29 cellular contexts compared by ENCODE assay signal in genomic region chr1:247376659-247377058, GRCh38. TPM values are rescaled to one million over a fixed set of nuclear protein-coding genes. Genes with fewer than 3 reads are reported as not detected.
DNase-seq lines count a peak whose midpoint lies in the region; ATAC-seq and TF ChIP-seq lines count a peak whose summit lies in the region.
"Had no signal": no experiment of that assay in that cellular context is flagged by ENCODE, and none has a peak within 500 bp of the region (broad histone marks: within the 10 kb centered on the region; RNA-seq: fewer than 3 reads in every experiment).

No MANE protein-coding gene starts in this region.

- DNase-seq in DMS 273 (lab: John Stamatoyannopoulos, UW; ENCODE audit: unreplicated experiment) (peak; percentile 35), DMS 273 treated with DMSO at 0.1 percent for 48 hours (lab: John Stamatoyannopoulos, UW) (no peak), iPS-NIHi11 (ENCODE audit: low spot score) (peak; percentile 52), SK-N-SH (no peak), body of pancreas (no peak)
- DNase-seq in stimulated activated effector memory CD8-positive, alpha-beta T cell treated with anti-CD3 and anti-CD28 coated beads, Interleukin-12 subunit alpha, Interleukin-12 subunit beta, amount 100 ng/mL, for 72 hours (ENCODE audit: low spot score in 2 of 2), result no peak
- DNase-seq: activated CD4-positive, alpha-beta memory T cell treated with anti-CD3 and anti-CD28 coated beads for 36 hours; activated CD8-positive, alpha-beta memory T cell treated with anti-CD3 and anti-CD28 coated beads, Interleukin-2, amount 50 U/mL, for 48 hours; CD4-positive, alpha-beta T cell; cerebellar nuclear complex; DMS53; erythroblast; GF-D8; GM23248; heart right ventricle; Karpas-422; NCI-H1694 treated with DMSO at 0.1 percent for 48 hours; NCI-H2227 treated with DMSO at 0.1 percent for 48 hours; NCI-H748 treated with DMSO at 0.1 percent for 48 hours; occipital lobe; stimulated activated CD8-positive, alpha-beta memory T cell treated with anti-CD3 and anti-CD28 coated beads, Interleukin-4, amount 100 ng/mL, for 48 hours; T1000 had no signal

- no peaks in the 10 kb centered on the region for H3K36me3 Mint-ChIP-seq in stimulated activated effector memory CD8-positive, alpha-beta T cell treated with anti-CD3 and anti-CD28 coated beads, Interleukin-12 subunit alpha, Interleukin-12 subunit beta, amount 100 ng/mL, for 72 hours
- H3K36me3 Mint-ChIP-seq: activated CD4-positive, alpha-beta memory T cell treated with anti-CD3 and anti-CD28 coated beads for 36 hours had no signal

- no peak overlapping the region for H2AFZ ChIP-seq in SK-N-SH (ENCODE audit: low read depth)
- H2AFZ ChIP-seq: GM23248 had no signal

- TF ChIP-seq CTCF in SK-N-SH (IDR thresholded peaks at IDR 0.05) (no peak), body of pancreas (IDR thresholded peaks at IDR 0.05) (no peak)

- H3K4me2 ChIP-seq in SK-N-SH, result no peak overlapping the region

- no peak overlapping the region for H3K9ac ChIP-seq in SK-N-SH
- H3K9ac ChIP-seq: GM23248 had no signal

- peak overlapping the region; percentile 34 for H3K27ac Mint-ChIP-seq in stimulated activated effector memory CD8-positive, alpha-beta T cell treated with anti-CD3 and anti-CD28 coated beads, Interleukin-12 subunit alpha, Interleukin-12 subunit beta, amount 100 ng/mL, for 72 hours
- H3K27ac Mint-ChIP-seq: activated CD4-positive, alpha-beta memory T cell treated with anti-CD3 and anti-CD28 coated beads for 36 hours; activated naive CD8-positive, alpha-beta T cell; activated T-helper 2 cell treated with anti-CD3 and anti-CD28 coated beads, Interferon-gamma antibody, Interleukin-2, Interleukin-4, amounts not matched to agents 10 μg/mL and 5 μg/mL and 100 μg/mL, durations not matched to agents 14 hours and 24 hours and 36 hours; CD4-positive, alpha-beta T cell had no signal

- WGBS in ectodermal cell, 2 experiments, result 8% methylated on average over 7 of the region's 7 CpGs
- WGBS in SK-N-SH (ENCODE audit: low lambda C conversion rate), result 31% methylated on average over 7 of the region's 7 CpGs
- 38 to 39% methylated on average over 7 of the region's 7 CpGs for WGBS in body of pancreas, 2 donors

- POLR2A ChIA-PET in SK-N-SH (lab: Yijun Ruan, JAX), result no interaction called here

- CTCF ChIA-PET in SK-N-SH (lab: Yijun Ruan, JAX), result interaction anchor here (1.4 kb wide), 1 partner anchor 13 kb away, joined by 4 read pairs; no protein-coding TSS in a partner anchor

- H3K9me2 ChIP-seq in SK-N-SH, result no peaks in the 10 kb centered on the region

- H3K79me2 ChIP-seq in SK-N-SH (ENCODE audit: insufficient read depth), result no peaks in the 10 kb centered on the region

- ATAC-seq in stimulated activated effector memory CD8-positive, alpha-beta T cell treated with anti-CD3 and anti-CD28 coated beads, Interleukin-12 subunit alpha, Interleukin-12 subunit beta, amount 100 ng/mL, for 72 hours, result no peak
- no peak for ATAC-seq in GM21825 (IDR thresholded peaks at IDR 0.05; ENCODE audit: unreplicated experiment)
- no peak for ATAC-seq in body of pancreas
- ATAC-seq: heart right ventricle had no signal

- H4K20me1 ChIP-seq in SK-N-SH (ENCODE audit: insufficient read depth), result no peaks in the 10 kb centered on the region

- no peak overlapping the region for H3K4me3 Mint-ChIP-seq in stimulated activated effector memory CD8-positive, alpha-beta T cell treated with anti-CD3 and anti-CD28 coated beads, Interleukin-12 subunit alpha, Interleukin-12 subunit beta, amount 100 ng/mL, for 72 hours
- H3K4me3 Mint-ChIP-seq: activated CD4-positive, alpha-beta memory T cell treated with anti-CD3 and anti-CD28 coated beads for 36 hours; activated naive CD8-positive, alpha-beta T cell; CD4-positive, alpha-beta T cell had no signal

- no peak overlapping the region for H3K4me3 ChIP-seq in ectodermal cell (ENCODE audit: insufficient read depth, low read depth, low read length)
- no peak overlapping the region for H3K4me3 ChIP-seq in SK-N-SH (ENCODE audit: low read depth in 2 of 2, low read length in 1 of 2)
- no peak overlapping the region for H3K4me3 ChIP-seq in body of pancreas
- H3K4me3 ChIP-seq: ascending aorta, GM23248, heart right ventricle, tibial nerve had no signal

- H3K4me1 Mint-ChIP-seq in stimulated activated effector memory CD8-positive, alpha-beta T cell treated with anti-CD3 and anti-CD28 coated beads, Interleukin-12 subunit alpha, Interleukin-12 subunit beta, amount 100 ng/mL, for 72 hours, result no peaks in the 10 kb centered on the region

- intact Hi-C loops in body of pancreas (cut with DNase I), result no loop called here

- H3K36me3 ChIP-seq in ectodermal cell (ENCODE audit: control insufficient read depth, insufficient read depth, low read length) (no peaks in the 10 kb centered on the region), SK-N-SH (replicated peaks in 1 of 2; ENCODE audit: control insufficient read depth in 1 of 2, insufficient read depth in 2 of 2, low read length in 1 of 2) (no peaks in the 10 kb centered on the region), body of pancreas (replicated peaks in 1 of 2; ENCODE audit: insufficient read depth in 1 of 2, low read depth in 2 of 2) (no peaks in the 10 kb centered on the region)
- H3K36me3 ChIP-seq: ascending aorta, heart right ventricle, tibial nerve had no signal

- H3K27ac ChIP-seq in ectodermal cell (ENCODE audit: insufficient read depth, low read depth, low read length, poor library complexity, severe bottlenecking) (peak overlapping the region; percentile 74), SK-N-SH (ENCODE audit: low read depth in 2 of 2, low read length in 1 of 2) (no peak overlapping the region), body of pancreas (no peak overlapping the region)
- H3K27ac ChIP-seq: 22Rv1, ascending aorta, GM23248, heart right ventricle, tibial nerve had no signal

- no peak for TF ChIP-seq POLR2A in body of pancreas (IDR thresholded peaks at IDR 0.05)

- no peaks in the 10 kb centered on the region for H3K9me3 ChIP-seq in ectodermal cell (ENCODE audit: control insufficient read depth, low read length)
- H3K9me3 ChIP-seq in SK-N-SH, result no peaks in the 10 kb centered on the region
- H3K9me3 ChIP-seq in body of pancreas, result no peaks in the 10 kb centered on the region
- H3K9me3 ChIP-seq: ascending aorta, tibial nerve had no signal

- no peaks in the 10 kb centered on the region for H3K9me3 Mint-ChIP-seq in stimulated activated effector memory CD8-positive, alpha-beta T cell treated with anti-CD3 and anti-CD28 coated beads, Interleukin-12 subunit alpha, Interleukin-12 subunit beta, amount 100 ng/mL, for 72 hours
- H3K9me3 Mint-ChIP-seq: activated T-helper 2 cell treated with anti-CD3 and anti-CD28 coated beads, Interferon-gamma antibody, Interleukin-2, Interleukin-4, amounts not matched to agents 10 μg/mL and 5 μg/mL and 100 μg/mL, durations not matched to agents 14 hours and 24 hours and 36 hours had no signal

- H3K4me1 ChIP-seq in ectodermal cell (ENCODE audit: control insufficient read depth, insufficient read depth, low read length), result peaks cover 22% of the 10 kb centered on the region
- no peaks in the 10 kb centered on the region; a peak in 1 of 4 replicates for H3K4me1 ChIP-seq in SK-N-SH (ENCODE audit: control insufficient read depth in 1 of 2, insufficient read depth in 2 of 2, low read depth in 1 of 2, low read length in 1 of 2)
- H3K4me1 ChIP-seq in body of pancreas, result no peaks in the 10 kb centered on the region
- H3K4me1 ChIP-seq: ascending aorta had no signal

- TF ChIP-seq RAD21 in SK-N-SH (IDR thresholded peaks at IDR 0.05; ENCODE audit: low read length), result no peak

- no peak for TF ChIP-seq EP300 in SK-N-SH (IDR thresholded peaks at IDR 0.05; ENCODE audit: borderline replicate concordance in 1 of 2, low read depth in 1 of 2, low read length in 1 of 2)

- no peaks in the 10 kb centered on the region for H3F3A ChIP-seq in SK-N-SH (replicated peaks; ENCODE audit: insufficient read depth)

- H3K27me3 ChIP-seq in ectodermal cell (ENCODE audit: control insufficient read depth, insufficient read depth, low read length, poor library complexity, severe bottlenecking) (no peaks in the 10 kb centered on the region), SK-N-SH (ENCODE audit: insufficient read depth) (no peaks in the 10 kb centered on the region), body of pancreas (peaks cover 0 to 4% of the 10 kb centered on the region in 2 donors)
- H3K27me3 ChIP-seq: ascending aorta, tibial nerve had no signal

TF ChIP-seq in SK-N-SH, 30 proteins besides CTCF, POLR2A, EP300 and RAD21 (continues in another document):
- no peak for TF ChIP-seq NFIC (IDR thresholded peaks at IDR 0.05; ENCODE audit: borderline replicate concordance)
- TF ChIP-seq MEF2A (IDR thresholded peaks at IDR 0.05; ENCODE audit: borderline replicate concordance, low read depth), result no peak
- TF ChIP-seq IRF3 (IDR thresholded peaks at IDR 0.05; ENCODE audit: low read depth, low read length), result no peak

RNA-seq across cellular contexts. Expression of gene NLRP3, which starts 39.3 kb away (rescaled TPM):
- polyA plus RNA-seq in ectodermal cell (2013, experiment 1 of 4), result 0.13 TPM
- 0.16 TPM for polyA plus RNA-seq in ectodermal cell (2013, experiment 2 of 4)
- polyA plus RNA-seq in ectodermal cell (2013, experiment 3 of 4), result 0.16 TPM
- 0.20 TPM for polyA plus RNA-seq in ectodermal cell (2013, experiment 4 of 4)
- polyA plus RNA-seq in SK-N-SH (2012; rRNA removed), result 0.62 and 0.87 TPM in 2 replicates
- 0.54 and 0.85 TPM in 2 replicates for polyA plus RNA-seq in SK-N-SH (2012; cell fraction: cytosol; rRNA removed)
- polyA plus RNA-seq in SK-N-SH (2012; cell fraction: nucleus; rRNA removed), result 1.3 and 2.2 TPM in 2 replicates
- 1 to 10 TPM in 1 of 2 donors, under 1 TPM in 1; 0.26 to 1.6 TPM for total RNA-seq in body of pancreas

RNA-seq across cellular contexts. Expression of gene ZNF496, which starts 45.0 kb away (rescaled TPM):
- 52.6 TPM for polyA plus RNA-seq in ectodermal cell (2013, experiment 1 of 4)
- 57.3 TPM for polyA plus RNA-seq in ectodermal cell (2013, experiment 2 of 4)
- 38.0 TPM for polyA plus RNA-seq in ectodermal cell (2013, experiment 3 of 4)
- polyA plus RNA-seq in ectodermal cell (2013, experiment 4 of 4), result 43.9 TPM
- 23.2 and 27.5 TPM in 2 replicates for polyA plus RNA-seq in SK-N-SH (2012; rRNA removed)
- polyA plus RNA-seq in SK-N-SH (2012; cell fraction: cytosol; rRNA removed), result 14.0 and 21.1 TPM in 2 replicates
- polyA plus RNA-seq in SK-N-SH (2012; cell fraction: nucleus; rRNA removed), result 36.3 and 56.5 TPM in 2 replicates
- 10 to 100 TPM; 30.0 to 53.4 TPM for total RNA-seq in body of pancreas

Comparison
In these comparisons a context has a peak if more than half of its experiments do, and no peak if none do; other contexts are left out.
1. DNase-seq: peak in DMS 273 (single experiment) and iPS-NIHi11 (single experiment); none in DMS 273 treated with DMSO at 0.1 percent for 48 hours (single experiment), stimulated activated effector memory CD8-positive, alpha-beta T cell treated with anti-CD3 and anti-CD28 coated beads, Interleukin-12 subunit alpha, Interleukin-12 subunit beta, amount 100 ng/mL, for 72 hours (0 of 2), SK-N-SH (single experiment) and body of pancreas (0 of 4).